In the genomic region with DNA sequence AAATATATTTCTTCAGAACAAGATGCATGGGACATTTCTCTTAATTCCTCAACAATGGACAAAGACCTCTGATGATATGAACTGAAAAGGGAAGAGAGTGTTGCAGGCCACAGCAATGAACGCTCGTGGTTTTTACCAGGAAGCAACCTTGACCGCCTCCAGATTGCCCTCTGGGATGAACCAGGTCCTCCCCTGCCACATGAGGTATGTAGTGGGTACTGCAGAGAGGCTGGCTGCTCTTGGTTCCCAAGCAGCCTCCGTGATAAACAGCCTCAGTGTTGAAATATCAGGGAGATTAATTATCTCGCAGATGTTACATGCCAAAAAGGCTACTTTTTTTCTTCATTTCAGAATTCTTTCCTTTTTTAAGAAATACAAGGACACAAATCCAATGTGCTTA, we compare ENCODE assay signal across 12 cellular contexts.
DNase-seq lines count a peak whose midpoint lies in the region; ATAC-seq and TF ChIP-seq lines count a peak whose summit lies in the region.
"Had no signal": no experiment of that assay in that cellular context is flagged by ENCODE, and none has a peak within 500 bp of the region (broad histone marks: within the 10 kb centered on the region; RNA-seq: fewer than 3 reads in every experiment).

No MANE protein-coding gene starts in this region.

- peaks cover 53% of the 10 kb centered on the region for H3K4me1 Mint-ChIP-seq in brain
- H3K4me1 Mint-ChIP-seq in memory B cell = peaks cover 43% of the 10 kb centered on the region

- H3K36me3 ChIP-seq in sigmoid colon = no peaks in the 10 kb centered on the region

- H3K27ac ChIP-seq in sigmoid colon = peak overlapping the region in 1 of 4 donors; percentile 73

- intact Hi-C loops in sigmoid colon (cut with DNase I) = no loop called here

- H3K4me3 Mint-ChIP-seq in brain (no peak overlapping the region), memory B cell (no peak overlapping the region)

- no peak overlapping the region for H3K4me3 ChIP-seq in sigmoid colon
- H3K4me3 ChIP-seq: hepatocyte had no signal

- TF ChIP-seq POLR2A in sigmoid colon (IDR thresholded peaks at IDR 0.05) = no peak

- peaks cover 0 to 18% (median 12%) of the 10 kb centered on the region in 4 donors for H3K4me1 ChIP-seq in sigmoid colon

- WGBS in sigmoid colon, 2 donors = 63 to 80% methylated on average over 5 of the region's 5 CpGs

- TF ChIP-seq CTCF in brain (conservative IDR thresholded peaks at IDR 0.05) (peak in 1 of 2 experiments; percentile 22), sigmoid colon (IDR thresholded peaks at IDR 0.05) (no peak)

- H3K9me3 Mint-ChIP-seq in brain (peaks cover 0 to 14% (median 4%) of the 10 kb centered on the region in 5 experiments), memory B cell (no peaks in the 10 kb centered on the region)

- H3K36me3 Mint-ChIP-seq in brain (peaks cover 4% of the 10 kb centered on the region), memory B cell (peaks cover 32% of the 10 kb centered on the region)

- H3K27me3 Mint-ChIP-seq in brain (no peaks in the 10 kb centered on the region), memory B cell (no peaks in the 10 kb centered on the region)

- ATAC-seq in memory B cell (ENCODE audit: low read depth) (no peak), GM21360 (IDR thresholded peaks at IDR 0.05; ENCODE audit: unreplicated experiment) (no peak)

- no peaks in the 10 kb centered on the region for H3K27me3 ChIP-seq in sigmoid colon
- H3K27me3 ChIP-seq: hepatocyte had no signal

- peak overlapping the region in 3 of 5 experiments; percentile 0 to 90 (median 4) for H3K27ac Mint-ChIP-seq in brain
- H3K27ac Mint-ChIP-seq in memory B cell = peak overlapping the region; percentile 53

- DNase-seq in AML-193 (lab: John Stamatoyannopoulos, UW) (peak; percentile 13 to 28), Kasumi-1 (lab: John Stamatoyannopoulos, UW) (peak; percentile 19 to 30), memory B cell (ENCODE audit: low spot score in 2 of 2) (no peak), sigmoid colon (no peak)
- no peak for DNase-seq in activated naive CD4-positive, alpha-beta T cell treated with Interleukin-2 at 50 U/mL for 16 hours
- no peak for DNase-seq in activated CD4-positive, CD25-positive, alpha-beta regulatory T cell treated with anti-CD3 and anti-CD28 coated beads, Interleukin-2, amount 50 U/mL, for 72 hours
- DNase-seq: activated effector memory CD4-positive, alpha-beta T cell treated with anti-CD3 and anti-CD28 coated beads, Interleukin-2, amount 50 U/mL, for 16 hours; caudate nucleus; NCI-H524 had no signal

- no peaks in the 10 kb centered on the region for H3K9me3 ChIP-seq in sigmoid colon

- no peak for TF ChIP-seq EP300 in sigmoid colon (IDR thresholded peaks at IDR 0.05)

Comparison
In these comparisons a context has a peak if more than half of its experiments do, and no peak if none do; other contexts are left out.
1. DNase-seq: peak in AML-193 (2 of 2) and Kasumi-1 (2 of 2); none in memory B cell (0 of 2), activated naive CD4-positive, alpha-beta T cell treated with Interleukin-2 at 50 U/mL for 16 hours (single experiment), sigmoid colon (single experiment) and activated CD4-positive, CD25-positive, alpha-beta regulatory T cell treated with anti-CD3 and anti-CD28 coated beads, Interleukin-2, amount 50 U/mL, for 72 hours (single experiment).